ENCODE assay signal across 14 cellular contexts in genomic region chr10:17835688-17836087, GRCh38. TPM values are rescaled to one million over a fixed set of nuclear protein-coding genes. Genes with fewer than 3 reads are reported as not detected.
DNase-seq lines count a peak whose midpoint lies in the region; ATAC-seq, FAIRE-seq and TF ChIP-seq lines count a peak whose summit lies in the region.
"Had no signal": no experiment of that assay in that cellular context is flagged by ENCODE, and none has a peak within 500 bp of the region (broad histone marks: within the 10 kb centered on the region; RNA-seq: fewer than 3 reads in every experiment).

No MANE protein-coding gene starts in this region.

- no peak overlapping the region for H3K27ac Mint-ChIP-seq in activated T-cell treated with anti-CD3 and anti-CD28 coated beads, Interleukin-2, amount 50 U/mL, for 24 hours

- peaks cover 19% of the 10 kb centered on the region for H3K27me3 Mint-ChIP-seq in activated T-cell treated with anti-CD3 and anti-CD28 coated beads, Interleukin-2, amount 50 U/mL, for 24 hours

- H3K4me1 Mint-ChIP-seq in activated T-cell treated with anti-CD3 and anti-CD28 coated beads, Interleukin-2, amount 50 U/mL, for 24 hours (ENCODE audit: low read depth) = no peaks in the 10 kb centered on the region

- intact Hi-C loops in left lung (cut with DNase I) = no loop called here

- H3K4me1 ChIP-seq in left lung = peaks cover 0 to 32% of the 10 kb centered on the region in 2 donors

- H3K9me3 Mint-ChIP-seq in activated T-cell treated with anti-CD3 and anti-CD28 coated beads, Interleukin-2, amount 50 U/mL, for 24 hours = no peaks in the 10 kb centered on the region
- H3K9me3 Mint-ChIP-seq: naive B cell had no signal

- no peak overlapping the region for H3K27ac ChIP-seq in left lung
- H3K27ac ChIP-seq: body of pancreas, tibial artery had no signal

- POLR2A ChIA-PET in BJ (lab: Charles Lee) = no interaction called here

- TF ChIP-seq CTCF in BJ (IDR thresholded peaks at IDR 0.05; ENCODE audit: insufficient read depth, low read depth, low read length) = no peak
- no peak for TF ChIP-seq CTCF in bronchial epithelial cell (IDR thresholded peaks at IDR 0.05; ENCODE audit: insufficient read depth, low read length, severe bottlenecking)
- TF ChIP-seq CTCF in left lung (IDR thresholded peaks at IDR 0.05) = no peak

- DNase-seq in BJ (ENCODE audit: low read depth) (peak; percentile 70), LoVo (ENCODE audit: low spot score) (peak; percentile 71), bronchial epithelial cell (ENCODE audit: low read depth) (peak; percentile 90), left lung (no peak), HT-29 (ENCODE audit: low spot score) (no peak), pons (ENCODE audit: low spot score) (no peak), DMS153 treated with DMSO at 0.1 percent for 48 hours (lab: John Stamatoyannopoulos, UW; ENCODE audit: unreplicated experiment) (no peak)
- no peak for DNase-seq in activated T-cell treated with anti-CD3 and anti-CD28 coated beads, Interleukin-2, amount 50 U/mL, for 24 hours
- DNase-seq: body of pancreas, DMS79 treated with DMSO at 0.1 percent for 48 hours, head of caudate nucleus, naive B cell, T-helper 1 cell, tibial artery had no signal

- peak; percentile 35 for ATAC-seq in left lung
- ATAC-seq: body of pancreas had no signal

- H3K4me3 ChIP-seq in BJ (ENCODE audit: low read depth, low read length) (no peak overlapping the region), bronchial epithelial cell (ENCODE audit: low read depth, low read length) (no peak overlapping the region), left lung (no peak overlapping the region)
- H3K4me3 ChIP-seq: body of pancreas, tibial artery had no signal

- no peaks in the 10 kb centered on the region for H3K9me3 ChIP-seq in left lung
- H3K9me3 ChIP-seq: body of pancreas, tibial artery had no signal

- H3K36me3 ChIP-seq in BJ (ENCODE audit: control insufficient read depth, insufficient read depth, low read length) (no peaks in the 10 kb centered on the region), bronchial epithelial cell (ENCODE audit: control insufficient read depth, insufficient read depth, low read length) (no peaks in the 10 kb centered on the region), left lung (no peaks in the 10 kb centered on the region)
- H3K36me3 ChIP-seq: tibial artery had no signal

- no peaks in the 10 kb centered on the region for H3K36me3 Mint-ChIP-seq in activated T-cell treated with anti-CD3 and anti-CD28 coated beads, Interleukin-2, amount 50 U/mL, for 24 hours (ENCODE audit: low read depth)
- H3K36me3 Mint-ChIP-seq: naive B cell had no signal

- CTCF ChIA-PET in BJ (lab: Yijun Ruan, JAX) = interaction anchor here (0.6 to 1.4 kb wide), 2 partner anchors 11 to 358 kb away, joined by 3 to 4 read pairs; no protein-coding TSS in a partner anchor

- FAIRE-seq in bronchial epithelial cell (lab: Jason Lieb, UNC) = peak; percentile 91

- no peak overlapping the region for H3K4me3 Mint-ChIP-seq in activated T-cell treated with anti-CD3 and anti-CD28 coated beads, Interleukin-2, amount 50 U/mL, for 24 hours

- H3K27me3 ChIP-seq in BJ (ENCODE audit: control insufficient read depth, insufficient read depth, low read length) (no peaks in the 10 kb centered on the region), bronchial epithelial cell (ENCODE audit: control insufficient read depth, insufficient read depth, low read length) (no peaks in the 10 kb centered on the region), left lung (no peaks in the 10 kb centered on the region)
- H3K27me3 ChIP-seq: body of pancreas had no signal

RNA-seq across cellular contexts. Expression of gene MRC1, which starts 26.5 kb away (rescaled TPM):
- not detected in 2 replicates for polyA plus RNA-seq in BJ (2011; rRNA removed)
- polyA minus RNA-seq in BJ (2011; rRNA and poly(A)+ RNA removed) = not detected in 2 replicates
- under 0.01 TPM in 2 replicates for total RNA-seq in bronchial epithelial cell
- 100 to 1,000 TPM; 215 to 301 TPM for total RNA-seq in left lung
- 0.03 TPM in 1 of 2 replicates, not detected in the other for total RNA-seq in HT-29 (2014; rRNA removed; shearing (Covaris generic))

Comparison
In these comparisons a context has a peak if more than half of its experiments do, and no peak if none do; other contexts are left out.
1. DNase-seq: peak in BJ (single experiment), LoVo (single experiment) and bronchial epithelial cell (single experiment); none in left lung (0 of 2), HT-29 (single experiment), pons (single experiment), DMS153 treated with DMSO at 0.1 percent for 48 hours (single experiment) and activated T-cell treated with anti-CD3 and anti-CD28 coated beads, Interleukin-2, amount 50 U/mL, for 24 hours (single experiment).
2. RNA of gene MRC1, which starts 26.5 kb away (total RNA-seq): 215 to 301 TPM in left lung; under 0.01 TPM in bronchial epithelial cell and 0.03 TPM in HT-29; every median in the first group is over 100 times any median in the second.